Comparison of ENCODE assay signal across 8 cellular contexts in genomic region chr7:20331231-20331880, GRCh38. TPM values are rescaled to one million over a fixed set of nuclear protein-coding genes. Genes with fewer than 3 reads are reported as not detected.
DNase-seq lines count a peak whose midpoint lies in the region; ATAC-seq, FAIRE-seq and TF ChIP-seq lines count a peak whose summit lies in the region.

No MANE protein-coding gene starts in this region.

- ATAC-seq in HG03196 (IDR thresholded peaks at IDR 0.05; ENCODE audit: unreplicated experiment) = peak; percentile 12
- peak; percentile 50 for ATAC-seq in HepG2

- TF ChIP-seq RAD21 in HepG2 (CRISPR knock-in tag; IDR thresholded peaks at IDR 0.05) = no peak

- no peak for TF ChIP-seq POLR2A in HepG2 (IDR thresholded peaks at IDR 0.05; ENCODE audit: insufficient read depth in 1 of 2, low read depth in 2 of 2, low read length in 2 of 2)

- no peaks in the 10 kb centered on the region for H3K9me3 ChIP-seq in CD4-positive, alpha-beta memory T cell (ENCODE audit: control insufficient read depth in 1 of 2, low read length in 2 of 2)
- H3K9me3 ChIP-seq in SJSA1 (replicated peaks) = no peaks in the 10 kb centered on the region
- no peaks in the 10 kb centered on the region for H3K9me3 ChIP-seq in HepG2 (ENCODE audit: low read length)

- H2AFZ ChIP-seq in HepG2 (ENCODE audit: low read length) = no peak overlapping the region

- H3K4me1 ChIP-seq in CD4-positive, alpha-beta memory T cell (ENCODE audit: insufficient read depth, low read length) = peaks cover 21% of the 10 kb centered on the region
- H3K4me1 ChIP-seq in SJSA1 (replicated peaks) (peaks cover 12% of the 10 kb centered on the region), HepG2 (ENCODE audit: insufficient read depth, low read length) (peaks cover 29% of the 10 kb centered on the region)

- FAIRE-seq in HepG2 (lab: Jason Lieb, UNC) = no peak

- H3K27ac ChIP-seq in CD4-positive, alpha-beta memory T cell (ENCODE audit: low read depth, low read length) = no peak overlapping the region
- H3K27ac ChIP-seq in SJSA1 (no peak overlapping the region), HepG2 (ENCODE audit: extremely low read length, insufficient read depth, low read length) (no peak overlapping the region)

- H3K9ac ChIP-seq in HepG2 (ENCODE audit: insufficient read depth, low read depth, low read length) = no peak overlapping the region

- CTCF ChIA-PET in CD4-positive, alpha-beta memory T cell (lab: Charles Lee; ENCODE audit: partially characterized antibody) = no interaction called here
- CTCF ChIA-PET in HepG2 (lab: Yijun Ruan, JAX; ENCODE audit: low intra/inter-chr PET ratio, low total read pairs) = no interaction called here

- intact Hi-C loops in CD4-positive, alpha-beta memory T cell (cut with micrococcal nuclease) = no loop called here
- intact Hi-C loops in HepG2 (cut with micrococcal nuclease; ENCODE audit: unreplicated experiment) = loop anchor here (5.0 kb wide), 1 partner anchor 114 kb away; the partner anchor contains the start of gene MACC1

- TF ChIP-seq EP300 in HepG2 (IDR thresholded peaks at IDR 0.05; ENCODE audit: low read depth in 2 of 2, low read length in 2 of 2) (no peak), HepG2 (CRISPR knock-in tag; IDR thresholded peaks at IDR 0.05; ENCODE audit: borderline replicate concordance) (no peak)

- no peaks in the 10 kb centered on the region for H3K36me3 ChIP-seq in CD4-positive, alpha-beta memory T cell (ENCODE audit: insufficient read depth, low read length)
- H3K36me3 ChIP-seq in SJSA1 (no peaks in the 10 kb centered on the region), HepG2 (replicated peaks in 1 of 2; ENCODE audit: control insufficient read depth in 1 of 2, insufficient read depth in 2 of 2, low read length in 2 of 2) (no peaks in the 10 kb centered on the region)

- TF ChIP-seq CTCF in choroid plexus epithelial cell (conservative IDR thresholded peaks at IDR 0.05; ENCODE audit: low read depth, low read length) = no peak
- no peak for TF ChIP-seq CTCF in HepG2 (CRISPR knock-in tag; IDR thresholded peaks at IDR 0.05)

- no peak overlapping the region for H3K27ac Mint-ChIP-seq in CD4-positive, alpha-beta memory T cell

- DNase-seq in CD4-positive, alpha-beta memory T cell = peak in 1 of 5 donors; percentile 11
- peak; percentile 9 for DNase-seq in GM19238 (ENCODE audit: insufficient read length, low spot score)
- peak; percentile 48 to 57 for DNase-seq in SJSA1 (ENCODE audit: low read depth in 1 of 2, low spot score in 2 of 2)
- DNase-seq in choroid plexus epithelial cell (ENCODE audit: low read depth) = peak; percentile 42
- DNase-seq in HepG2 (ENCODE audit: low spot score) = no peak
- DNase-seq in stimulated activated CD8-positive, alpha-beta memory T cell treated with anti-CD3 and anti-CD28 coated beads, Interleukin-2, amount 100 ng/mL, for 48 hours (ENCODE audit: low read depth in 2 of 2) = peak; percentile 5 to 6
- no peak for DNase-seq in 8988T

- peak overlapping the region in 1 of 2 donors; percentile 28 for H3K4me3 ChIP-seq in CD4-positive, alpha-beta memory T cell (ENCODE audit: low read length in 2 of 2)
- H3K4me3 ChIP-seq in SJSA1 (peak overlapping the region; percentile 52), choroid plexus epithelial cell (ENCODE audit: low read depth, low read length) (peak overlapping the region; percentile 71), HepG2 (replicated peaks in 1 of 3; ENCODE audit: insufficient read depth in 1 of 3, low read depth in 2 of 3, low read length in 3 of 3) (peak overlapping the region; percentile 19 to 73 (median 56); a peak in 5 of 6 replicates)

- no TSS peak for BruUV-seq in HepG2 (replicated peaks; lab: Mats Ljungman, UMichigan)

- H3K4me2 ChIP-seq in HepG2 (ENCODE audit: low read depth, low read length) = peak overlapping the region; percentile 97

- peaks cover 2% of the 10 kb centered on the region for H3K27me3 ChIP-seq in CD4-positive, alpha-beta memory T cell (ENCODE audit: insufficient read depth, low read length)
- H3K27me3 ChIP-seq in SJSA1 (replicated peaks) (no peaks in the 10 kb centered on the region), HepG2 (ENCODE audit: control insufficient read depth in 1 of 2, insufficient read depth in 2 of 2, low read length in 2 of 2) (peaks cover 2 to 30% of the 10 kb centered on the region in 2 experiments; a peak in 4 of 5 replicates)

- H3K79me2 ChIP-seq in HepG2 (ENCODE audit: insufficient read depth, low read length) = no peaks in the 10 kb centered on the region

- H3K4me1 Mint-ChIP-seq in CD4-positive, alpha-beta memory T cell = peaks cover 12 to 23% (median 18%) of the 10 kb centered on the region in 4 donors

- peaks cover 24 to 26% of the 10 kb centered on the region in 2 donors for H3K27me3 Mint-ChIP-seq in CD4-positive, alpha-beta memory T cell

- in situ Hi-C loops in HepG2 (cut with HindIII; ENCODE audit: extremely low pct_ligation_motif_present, low pct_unique_long_range_greater_than_20kb) = no loop called here

- no peaks in the 10 kb centered on the region for H4K20me1 ChIP-seq in HepG2 (ENCODE audit: insufficient read depth, low read length)

- no peaks in the 10 kb centered on the region for H3K36me3 Mint-ChIP-seq in CD4-positive, alpha-beta memory T cell

- peaks cover 0 to 4% (median under 1%) of the 10 kb centered on the region in 8 donors for H3K9me3 Mint-ChIP-seq in CD4-positive, alpha-beta memory T cell

- WGBS in HepG2 (ENCODE audit: low lambda C conversion rate) = 9% methylated on average over 10 of the region's 60 CpGs

- POLR2A ChIA-PET in CD4-positive, alpha-beta memory T cell (lab: Charles Lee; ENCODE audit: partially characterized antibody) = no interaction called here
- POLR2A ChIA-PET in HepG2 (lab: Yijun Ruan, JAX) = no interaction called here

- H3K4me3 Mint-ChIP-seq in CD4-positive, alpha-beta memory T cell = peak overlapping the region; percentile 77 to 86 (median 80)

TF ChIP-seq in HepG2, 621 proteins besides CTCF, POLR2A, EP300 and RAD21 (continues in another document):
- TF ChIP-seq ZNF776 (CRISPR knock-in tag; IDR thresholded peaks at IDR 0.05) = 0 out of 2 replicates have a peak, but pooled peaks have one; percentile 22
- peak; percentile 96 for TF ChIP-seq ZNF777 (CRISPR knock-in tag; IDR thresholded peaks at IDR 0.05)
- no peak for TF ChIP-seq ZNF253 (CRISPR knock-in tag; IDR thresholded peaks at IDR 0.05; ENCODE audit: borderline replicate concordance)
- TF ChIP-seq UBTF (CRISPR knock-in tag; IDR thresholded peaks at IDR 0.05) = peak; percentile 38; the same call in 1 of the 2 replicates

RNA-seq across cellular contexts. Expression of gene ITGB8, which starts 0.7 kb away (rescaled TPM):
- total RNA-seq in CD4-positive, alpha-beta memory T cell = under 1 TPM; 0.11 to 0.12 TPM
- polyA plus RNA-seq in CD4-positive, alpha-beta memory T cell = not detected
- 1.3 and 3.6 TPM in 2 replicates for total RNA-seq in SJSA1 (2014; rRNA removed; shearing (Covaris generic))
- total RNA-seq in HepG2 (2016; rRNA removed; fragmentation: Illumina TruSeq; extraction: Trizol) = 0.06 TPM in 1 of 2 replicates, not detected in the other
- not detected in 2 replicates for total RNA-seq in HepG2 (2016; cell fraction: cytosol; rRNA removed; fragmentation: Illumina TruSeq; extraction: Trizol; ENCODE audit: low read depth)
- 0.02 TPM in 1 of 2 replicates, not detected in the other for total RNA-seq in HepG2 (2016; cell fraction: insoluble cytoplasmic fraction; rRNA removed; fragmentation: Illumina TruSeq; extraction: Trizol)
- 0.03 TPM in 1 of 2 replicates, not detected in the other for total RNA-seq in HepG2 (2016; cell fraction: membrane; rRNA removed; fragmentation: Illumina TruSeq; extraction: Trizol)
- total RNA-seq in HepG2 (2016; cell fraction: nucleus; rRNA removed; fragmentation: Illumina TruSeq; extraction: Trizol) = 0.09 and 0.16 TPM in 2 replicates
- polyA plus RNA-seq in HepG2 (2011; rRNA removed) = 0.01 and 0.04 TPM in 2 replicates
- under 0.01 and 0.01 TPM in 2 replicates for polyA plus RNA-seq in HepG2 (2011; cell fraction: cytosol; rRNA removed)
- polyA plus RNA-seq in HepG2 (2011; cell fraction: nucleus; rRNA removed) = 0.05 and 0.14 TPM in 2 replicates
- polyA plus RNA-seq in HepG2 (2012) = not detected in 2 replicates
- not detected in 2 replicates for polyA plus RNA-seq in HepG2 (2016; cell fraction: cytosol; fragmentation: Illumina TruSeq; extraction: Trizol; ENCODE audit: low read depth)
- polyA plus RNA-seq in HepG2 (2016; cell fraction: insoluble cytoplasmic fraction; fragmentation: Illumina TruSeq; extraction: Trizol; ENCODE audit: low read depth) = not detected in 2 replicates
- polyA plus RNA-seq in HepG2 (2016; cell fraction: membrane; fragmentation: Illumina TruSeq; extraction: Trizol; ENCODE audit: low read depth) = not detected in 2 replicates
- polyA plus RNA-seq in HepG2 (2016; cell fraction: nucleus; fragmentation: Illumina TruSeq; extraction: Trizol; ENCODE audit: insufficient read depth, low read depth) = 0.08 TPM in 1 of 2 replicates, not detected in the other
- 0.06 and 28.4 TPM in 2 replicates for polyA minus RNA-seq in HepG2 (2011; rRNA and poly(A)+ RNA removed; ENCODE audit: low replicate concordance)
- polyA minus RNA-seq in HepG2 (2011; cell fraction: cytosol; rRNA and poly(A)+ RNA removed) = not detected in 2 replicates
- 0.12 and 0.13 TPM in 2 replicates for polyA minus RNA-seq in HepG2 (2011; cell fraction: nucleus; rRNA and poly(A)+ RNA removed)

Comparison
In these comparisons a context has a peak if more than half of its experiments do, and no peak if none do; other contexts are left out.
1. DNase-seq: peak in GM19238 (single experiment), SJSA1 (2 of 2), choroid plexus epithelial cell (single experiment) and stimulated activated CD8-positive, alpha-beta memory T cell treated with anti-CD3 and anti-CD28 coated beads, Interleukin-2, amount 100 ng/mL, for 48 hours (2 of 2); none in HepG2 (single experiment) and 8988T (single experiment).